1 cellular context compared by ENCODE assay signal in the genomic region with DNA sequence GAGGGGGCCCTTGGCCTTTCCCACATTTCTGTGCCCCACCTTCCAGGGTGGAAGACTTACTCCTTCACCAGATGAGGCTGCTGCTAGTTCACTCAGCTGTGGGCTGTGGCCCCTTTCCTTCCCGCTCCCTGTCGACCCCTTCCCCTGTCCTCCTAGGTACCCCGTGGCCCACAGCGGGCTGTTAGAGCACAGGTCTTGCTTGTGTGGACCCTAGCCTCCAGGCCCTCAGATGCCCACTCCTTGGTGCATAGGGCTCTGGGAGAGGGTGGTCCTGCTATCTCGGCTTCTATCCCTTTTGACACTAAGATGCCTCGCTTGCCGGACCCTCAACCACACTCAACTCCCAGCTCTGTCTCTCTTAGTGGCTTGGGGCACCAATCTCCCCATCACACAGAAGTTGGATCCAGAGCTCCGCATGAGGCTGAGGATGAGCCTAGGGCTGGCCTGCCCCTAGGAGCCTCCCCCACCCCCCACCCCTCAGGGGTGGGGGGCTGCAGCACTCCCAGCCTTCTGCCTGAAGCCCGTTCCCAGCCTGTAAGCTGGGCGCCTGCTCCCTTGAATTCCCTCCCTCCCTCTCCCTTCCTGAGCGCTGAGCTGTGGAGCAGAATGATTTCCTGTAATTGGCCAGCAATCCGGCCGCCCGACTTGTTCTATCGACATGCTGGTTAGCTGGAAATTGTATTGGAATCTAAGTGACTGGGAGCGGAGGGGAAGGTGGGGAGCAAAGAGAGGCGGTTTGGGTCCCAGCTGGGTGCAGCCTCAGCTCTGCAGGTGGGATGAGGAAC.
TF ChIP-seq lines count a peak whose summit lies in the region.

No MANE protein-coding gene starts in this region.

TF ChIP-seq in SK-N-SH treated with all-trans-retinoic acid at 6 μM for 48 hours, 23 proteins besides CTCF, POLR2A, EP300 and RAD21 (continued from another document):
- TF ChIP-seq, protein P1, sequence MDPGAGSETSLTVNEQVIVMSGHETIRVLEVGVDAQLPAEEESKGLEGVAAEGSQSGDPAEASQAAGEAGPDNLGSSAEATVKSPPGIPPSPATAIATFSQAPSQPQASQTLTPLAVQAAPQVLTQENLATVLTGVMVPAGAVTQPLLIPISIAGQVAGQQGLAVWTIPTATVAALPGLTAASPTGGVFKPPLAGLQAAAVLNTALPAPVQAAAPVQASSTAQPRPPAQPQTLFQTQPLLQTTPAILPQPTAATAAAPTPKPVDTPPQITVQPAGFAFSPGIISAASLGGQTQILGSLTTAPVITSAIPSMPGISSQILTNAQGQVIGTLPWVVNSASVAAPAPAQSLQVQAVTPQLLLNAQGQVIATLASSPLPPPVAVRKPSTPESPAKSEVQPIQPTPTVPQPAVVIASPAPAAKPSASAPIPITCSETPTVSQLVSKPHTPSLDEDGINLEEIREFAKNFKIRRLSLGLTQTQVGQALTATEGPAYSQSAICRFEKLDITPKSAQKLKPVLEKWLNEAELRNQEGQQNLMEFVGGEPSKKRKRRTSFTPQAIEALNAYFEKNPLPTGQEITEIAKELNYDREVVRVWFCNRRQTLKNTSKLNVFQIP (CRISPR knock-in tag; IDR thresholded peaks at IDR 0.05; ENCODE audit: borderline replicate concordance, low read depth): no peak
- TF ChIP-seq BACH2 (CRISPR knock-in tag; IDR thresholded peaks at IDR 0.05; ENCODE audit: borderline replicate concordance): no peak
- TF ChIP-seq CSDC2 (CRISPR knock-in tag; IDR thresholded peaks at IDR 0.05): no peak
- no peak for TF ChIP-seq ZNF8 (CRISPR knock-in tag; IDR thresholded peaks at IDR 0.05)
- no peak for TF ChIP-seq ARNTL (CRISPR knock-in tag; IDR thresholded peaks at IDR 0.05; ENCODE audit: borderline replicate concordance, low read depth)
- TF ChIP-seq, protein P2, sequence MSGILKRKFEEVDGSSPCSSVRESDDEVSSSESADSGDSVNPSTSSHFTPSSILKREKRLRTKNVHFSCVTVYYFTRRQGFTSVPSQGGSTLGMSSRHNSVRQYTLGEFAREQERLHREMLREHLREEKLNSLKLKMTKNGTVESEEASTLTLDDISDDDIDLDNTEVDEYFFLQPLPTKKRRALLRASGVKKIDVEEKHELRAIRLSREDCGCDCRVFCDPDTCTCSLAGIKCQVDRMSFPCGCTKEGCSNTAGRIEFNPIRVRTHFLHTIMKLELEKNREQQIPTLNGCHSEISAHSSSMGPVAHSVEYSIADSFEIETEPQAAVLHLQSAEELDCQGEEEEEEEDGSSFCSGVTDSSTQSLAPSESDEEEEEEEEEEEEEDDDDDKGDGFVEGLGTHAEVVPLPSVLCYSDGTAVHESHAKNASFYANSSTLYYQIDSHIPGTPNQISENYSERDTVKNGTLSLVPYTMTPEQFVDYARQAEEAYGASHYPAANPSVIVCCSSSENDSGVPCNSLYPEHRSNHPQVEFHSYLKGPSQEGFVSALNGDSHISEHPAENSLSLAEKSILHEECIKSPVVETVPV (CRISPR knock-in tag; IDR thresholded peaks at IDR 0.05): no peak
- TF ChIP-seq OSR1 (CRISPR knock-in tag; IDR thresholded peaks at IDR 0.05): no peak
- no peak for TF ChIP-seq ZNF565 (CRISPR knock-in tag; conservative IDR thresholded peaks at IDR 0.05; ENCODE audit: low read depth)
- TF ChIP-seq, protein P3, sequence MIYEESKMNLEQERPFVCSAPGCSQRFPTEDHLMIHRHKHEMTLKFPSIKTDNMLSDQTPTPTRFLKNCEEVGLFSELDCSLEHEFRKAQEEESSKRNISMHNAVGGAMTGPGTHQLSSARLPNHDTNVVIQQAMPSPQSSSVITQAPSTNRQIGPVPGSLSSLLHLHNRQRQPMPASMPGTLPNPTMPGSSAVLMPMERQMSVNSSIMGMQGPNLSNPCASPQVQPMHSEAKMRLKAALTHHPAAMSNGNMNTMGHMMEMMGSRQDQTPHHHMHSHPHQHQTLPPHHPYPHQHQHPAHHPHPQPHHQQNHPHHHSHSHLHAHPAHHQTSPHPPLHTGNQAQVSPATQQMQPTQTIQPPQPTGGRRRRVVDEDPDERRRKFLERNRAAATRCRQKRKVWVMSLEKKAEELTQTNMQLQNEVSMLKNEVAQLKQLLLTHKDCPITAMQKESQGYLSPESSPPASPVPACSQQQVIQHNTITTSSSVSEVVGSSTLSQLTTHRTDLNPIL (CRISPR knock-in tag; IDR thresholded peaks at IDR 0.05; ENCODE audit: low read depth): no peak
- TF ChIP-seq SNAI2 (CRISPR knock-in tag; IDR thresholded peaks at IDR 0.05): no peak
- TF ChIP-seq ZC3H10 (CRISPR knock-in tag; IDR thresholded peaks at IDR 0.05): no peak
- TF ChIP-seq TOX (CRISPR knock-in tag; IDR thresholded peaks at IDR 0.05; ENCODE audit: borderline replicate concordance): no peak
- TF ChIP-seq, protein P4, sequence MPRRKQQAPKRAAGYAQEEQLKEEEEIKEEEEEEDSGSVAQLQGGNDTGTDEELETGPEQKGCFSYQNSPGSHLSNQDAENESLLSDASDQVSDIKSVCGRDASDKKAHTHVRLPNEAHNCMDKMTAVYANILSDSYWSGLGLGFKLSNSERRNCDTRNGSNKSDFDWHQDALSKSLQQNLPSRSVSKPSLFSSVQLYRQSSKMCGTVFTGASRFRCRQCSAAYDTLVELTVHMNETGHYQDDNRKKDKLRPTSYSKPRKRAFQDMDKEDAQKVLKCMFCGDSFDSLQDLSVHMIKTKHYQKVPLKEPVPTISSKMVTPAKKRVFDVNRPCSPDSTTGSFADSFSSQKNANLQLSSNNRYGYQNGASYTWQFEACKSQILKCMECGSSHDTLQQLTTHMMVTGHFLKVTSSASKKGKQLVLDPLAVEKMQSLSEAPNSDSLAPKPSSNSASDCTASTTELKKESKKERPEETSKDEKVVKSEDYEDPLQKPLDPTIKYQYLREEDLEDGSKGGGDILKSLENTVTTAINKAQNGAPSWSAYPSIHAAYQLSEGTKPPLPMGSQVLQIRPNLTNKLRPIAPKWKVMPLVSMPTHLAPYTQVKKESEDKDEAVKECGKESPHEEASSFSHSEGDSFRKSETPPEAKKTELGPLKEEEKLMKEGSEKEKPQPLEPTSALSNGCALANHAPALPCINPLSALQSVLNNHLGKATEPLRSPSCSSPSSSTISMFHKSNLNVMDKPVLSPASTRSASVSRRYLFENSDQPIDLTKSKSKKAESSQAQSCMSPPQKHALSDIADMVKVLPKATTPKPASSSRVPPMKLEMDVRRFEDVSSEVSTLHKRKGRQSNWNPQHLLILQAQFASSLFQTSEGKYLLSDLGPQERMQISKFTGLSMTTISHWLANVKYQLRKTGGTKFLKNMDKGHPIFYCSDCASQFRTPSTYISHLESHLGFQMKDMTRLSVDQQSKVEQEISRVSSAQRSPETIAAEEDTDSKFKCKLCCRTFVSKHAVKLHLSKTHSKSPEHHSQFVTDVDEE (CRISPR knock-in tag; IDR thresholded peaks at IDR 0.05): no peak
- TF ChIP-seq PPARA (CRISPR knock-in tag; IDR thresholded peaks at IDR 0.05; ENCODE audit: borderline replicate concordance): no peak
- no peak for TF ChIP-seq RARB (CRISPR knock-in tag; IDR thresholded peaks at IDR 0.05)
- no peak for TF ChIP-seq TCF4 (CRISPR knock-in tag; IDR thresholded peaks at IDR 0.05; ENCODE audit: borderline replicate concordance)
